Comparison of ENCODE assay signal across 24 cellular contexts in the genomic region with DNA sequence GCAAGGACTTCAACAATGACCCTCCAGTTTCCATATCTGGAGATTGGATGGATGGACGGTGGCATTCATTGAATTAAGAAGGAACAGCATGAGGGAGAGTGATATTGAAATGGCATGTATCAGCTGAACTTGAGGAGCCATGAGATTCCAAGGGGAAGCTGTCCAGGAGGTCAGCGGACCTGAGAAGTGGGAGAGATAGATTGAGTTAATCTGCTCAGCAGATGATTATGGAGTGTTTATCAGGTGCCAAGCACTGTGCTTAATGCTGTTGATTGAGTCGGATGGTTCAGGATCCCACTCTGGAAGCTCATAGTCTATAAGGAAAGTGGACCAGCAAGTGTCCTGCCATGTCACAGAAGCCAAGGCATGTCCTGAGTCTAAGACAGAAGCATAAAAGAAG.
"Had no signal": no experiment of that assay in that cellular context is flagged by ENCODE, and none has a peak within 500 bp of the region (broad histone marks: within the 10 kb centered on the region; RNA-seq: fewer than 3 reads in every experiment).

No MANE protein-coding gene starts in this region.

- H3K27me3 ChIP-seq: neural progenitor cell, ovary, right lobe of liver, sigmoid colon, stomach, thyroid gland, tibial nerve, upper lobe of left lung, vagina had no signal

- H3K36me3 ChIP-seq: neural progenitor cell, ovary, right lobe of liver, sigmoid colon, stomach, thoracic aorta, thyroid gland, tibial nerve, upper lobe of left lung, vagina had no signal

- H3K79me2 ChIP-seq: parathyroid adenoma had no signal

- H3K9ac ChIP-seq: neural progenitor cell, parathyroid adenoma had no signal

- H2AFZ ChIP-seq: neural progenitor cell, parathyroid adenoma had no signal

- H3K4me1 ChIP-seq: neural progenitor cell, parathyroid adenoma, psoas muscle, right lobe of liver, sigmoid colon, stomach, thyroid gland, tibial nerve, upper lobe of left lung, vagina had no signal

- H3K4me2 ChIP-seq: neural progenitor cell had no signal

- H3K4me3 ChIP-seq: neural progenitor cell, ovary, psoas muscle, right lobe of liver, sigmoid colon, stomach, thoracic aorta, thyroid gland, tibial nerve, upper lobe of left lung, vagina had no signal

- H3K27ac ChIP-seq: neural progenitor cell, ovary, parathyroid adenoma, psoas muscle, right lobe of liver, sigmoid colon, stomach, thoracic aorta, thyroid gland, tibial nerve, upper lobe of left lung, vagina had no signal

- DNase-seq: natural killer cell; occipital lobe; ovary; posterior cingulate gyrus; psoas muscle; right cardiac atrium; right lobe of liver; sigmoid colon; small intestine; stimulated activated CD4-positive, alpha-beta T cell treated with anti-CD3 and anti-CD28 coated beads, Interleukin-15, amount 100 ng/mL, for 24 hours; stimulated activated CD4-positive, alpha-beta T cell treated with anti-CD3 and anti-CD28 coated beads, Interleukin-2, amount 100 ng/mL, for 24 hours; stimulated activated CD4-positive, alpha-beta T cell treated with anti-CD3 and anti-CD28 coated beads, Interleukin-2, amount 100 ng/mL, for 48 hours; stimulated activated CD4-positive, alpha-beta T cell treated with anti-CD3 and anti-CD28 coated beads, Interleukin-4, amount 100 ng/mL, for 24 hours; stimulated activated naive B cell treated with anti-CD40 and anti-IgM and Interleukin-4, amounts not matched to agents 10 μg/mL and 1 μg/mL and 100 μg/mL, for 72 hours; stimulated activated naive CD4-positive, alpha-beta T cell treated with Interleukin-2 at 50 U/mL for 16 hours; stomach; thyroid gland; upper lobe of left lung had no signal

- ATAC-seq: natural killer cell; psoas muscle; right cardiac atrium; right lobe of liver; stimulated activated effector memory CD8-positive, alpha-beta T cell treated with anti-CD3 and anti-CD28 coated beads, Interleukin-12 subunit alpha, Interleukin-12 subunit beta, amount 100 ng/mL, for 72 hours; stimulated activated naive B cell treated with anti-CD40 and anti-IgM and Interleukin-4, amounts not matched to agents 10 μg/mL and 1 μg/mL and 100 μg/mL, for 72 hours had no signal

- H3K9me3 ChIP-seq: ovary, psoas muscle, right lobe of liver, sigmoid colon, stomach, thoracic aorta, thyroid gland, tibial nerve, upper lobe of left lung, vagina had no signal
